Comparison of ENCODE assay signal across 19 cellular contexts in genomic region chr5:139906661-139907060, GRCh38.
A peak's percentile ranks its signal among the peaks of the same experiment; 100 is the strongest.
DNase-seq lines count a peak whose midpoint lies in the region; ATAC-seq, FAIRE-seq and TF ChIP-seq lines count a peak whose summit lies in the region.
"Had no signal": no experiment of that assay in that cellular context is flagged by ENCODE, and none has a peak within 500 bp of the region (broad histone marks: within the 10 kb centered on the region; RNA-seq: fewer than 3 reads in every experiment).

No MANE protein-coding gene starts in this region.

- H3K36me3 Mint-ChIP-seq in H9 (ENCODE audit: insufficient read depth in 1 of 3, low read depth in 3 of 3): no peaks in the 10 kb centered on the region
- no peaks in the 10 kb centered on the region for H3K36me3 Mint-ChIP-seq in effector memory CD8-positive, alpha-beta T cell (ENCODE audit: insufficient read depth)
- H3K36me3 Mint-ChIP-seq: CD4-positive, CD25-positive, alpha-beta regulatory T cell; CD8-positive, alpha-beta T cell had no signal

- H3K4me1 ChIP-seq in H9 (ENCODE audit: insufficient read depth, low read length) (no peaks in the 10 kb centered on the region), H1 (replicated peaks in 1 of 4; ENCODE audit: control insufficient read depth in 3 of 4, insufficient read depth in 4 of 4, low read length in 3 of 4) (peaks cover 0 to 23% (median 10%) of the 10 kb centered on the region in 4 experiments; a peak in 6 of 7 replicates), spleen (peaks cover 10 to 24% (median 20%) of the 10 kb centered on the region in 6 donors), small intestine (ENCODE audit: control insufficient read depth in 2 of 2, insufficient read depth in 1 of 2, low read depth in 1 of 2, low read length in 1 of 2) (no peaks in the 10 kb centered on the region), BE2C (peaks cover 14% of the 10 kb centered on the region)

- no peak overlapping the region for H2BK12ac ChIP-seq in H9 (ENCODE audit: insufficient read length, low read depth, low read length)
- H2BK12ac ChIP-seq in H1 (ENCODE audit: low read depth, low read length): no peak overlapping the region; the same call in 1 of the 2 replicates

- H3K56ac ChIP-seq in H9 (ENCODE audit: insufficient read length, low read depth, low read length): no peak overlapping the region
- no peak overlapping the region for H3K56ac ChIP-seq in H1 (replicated peaks; ENCODE audit: insufficient read length, low read depth, low read length)

- H4K5ac ChIP-seq in H9 (ENCODE audit: insufficient read length, low read depth, low read length) (no peak overlapping the region), H1 (ENCODE audit: insufficient read length, low read depth, low read length) (no peak overlapping the region)

- H3K27ac ChIP-seq in H9 (ENCODE audit: insufficient read length, low read depth, low read length): no peak overlapping the region
- no peak overlapping the region for H3K27ac ChIP-seq in H1 (ENCODE audit: low read depth, low read length)
- H3K27ac ChIP-seq in spleen: no peak overlapping the region
- no peak overlapping the region for H3K27ac ChIP-seq in small intestine (ENCODE audit: low read depth in 1 of 2, low read length in 1 of 2)
- H3K27ac ChIP-seq: BLaER1, C4-2B had no signal

- no peak for TF ChIP-seq CTCF in H9 (conservative IDR thresholded peaks at IDR 0.05)
- TF ChIP-seq CTCF in H1 (IDR thresholded peaks at IDR 0.05; ENCODE audit: control extremely low read depth in 1 of 3, insufficient read depth in 1 of 3, low read depth in 1 of 3, low read length in 3 of 3): no peak
- no peak for TF ChIP-seq CTCF in spleen (IDR thresholded peaks at IDR 0.05 in 8 of 11, conservative IDR thresholded peaks at IDR 0.05 in 3 of 11)
- no peak for TF ChIP-seq CTCF in BE2C (IDR thresholded peaks at IDR 0.05; ENCODE audit: low read depth, low read length)

- H3K4ac ChIP-seq in H9 (ENCODE audit: low read depth, low read length) (no peak overlapping the region), H1 (replicated peaks; ENCODE audit: insufficient read length, low read depth, low read length) (no peak overlapping the region)

- H3K23me2 ChIP-seq in H9 (ENCODE audit: insufficient read length, low read depth, low read length, poor library complexity, severe bottlenecking): peaks cover 14% of the 10 kb centered on the region
- peaks cover 13% of the 10 kb centered on the region; the same call in 1 of the 2 replicates for H3K23me2 ChIP-seq in H1 (ENCODE audit: low read depth, low read length)

- no peak for TF ChIP-seq EP300 in H1 (IDR thresholded peaks at IDR 0.05; ENCODE audit: borderline replicate concordance in 1 of 2, low read depth in 2 of 2, low read length in 2 of 2)

- no peaks in the 10 kb centered on the region for H3K36me3 ChIP-seq in H1 (ENCODE audit: control insufficient read depth in 2 of 4, insufficient read depth in 4 of 4, low read length in 3 of 4)
- no peaks in the 10 kb centered on the region for H3K36me3 ChIP-seq in spleen
- no peaks in the 10 kb centered on the region for H3K36me3 ChIP-seq in small intestine (ENCODE audit: control insufficient read depth in 2 of 2, insufficient read depth in 2 of 2, low read length in 2 of 2)
- no peaks in the 10 kb centered on the region for H3K36me3 ChIP-seq in BE2C
- H3K36me3 ChIP-seq: BLaER1 had no signal

- no peak overlapping the region for H3K23ac ChIP-seq in H9 (ENCODE audit: insufficient read length, low read depth, low read length)
- H3K23ac ChIP-seq in H1 (ENCODE audit: insufficient read length): no peak overlapping the region

- intact Hi-C loops in spleen (cut with DNase I; ENCODE audit: low total_unique reads): no loop called here

- H3K4me3 ChIP-seq in H1 (ENCODE audit: extremely low read depth in 1 of 4, insufficient read depth in 2 of 4, low read depth in 3 of 4, low read length in 4 of 4): no peak overlapping the region
- no peak overlapping the region for H3K4me3 ChIP-seq in spleen
- H3K4me3 ChIP-seq in small intestine (ENCODE audit: low read depth in 1 of 2, low read length in 2 of 2): no peak overlapping the region
- H3K4me3 ChIP-seq in BE2C (ENCODE audit: low read depth, low read length): no peak overlapping the region
- H3K4me3 ChIP-seq: BLaER1, GM12878, GM23338 had no signal

- no peaks in the 10 kb centered on the region for H3K9me3 Mint-ChIP-seq in H9
- no peaks in the 10 kb centered on the region for H3K9me3 Mint-ChIP-seq in effector memory CD8-positive, alpha-beta T cell
- H3K9me3 Mint-ChIP-seq: CD4-positive, CD25-positive, alpha-beta regulatory T cell; CD8-positive, alpha-beta T cell; GM23338 had no signal

- ATAC-seq in effector memory CD8-positive, alpha-beta T cell (replicated peaks): no peak
- ATAC-seq: CD8-positive, alpha-beta T cell; GM12878; GM23338 had no signal

- H4K20me1 ChIP-seq in H9 (ENCODE audit: control insufficient read depth, insufficient read depth, insufficient read length) (no peaks in the 10 kb centered on the region), H1 (replicated peaks in 1 of 2; ENCODE audit: control insufficient read depth in 1 of 2, insufficient read depth in 2 of 2, low read length in 2 of 2) (peaks cover 3 to 10% of the 10 kb centered on the region in 2 experiments)

- H2BK20ac ChIP-seq in H9 (ENCODE audit: low read depth, low read length, poor library complexity, severe bottlenecking): no peak overlapping the region
- H2BK20ac ChIP-seq in H1 (ENCODE audit: low read length): no peak overlapping the region

- no peak overlapping the region for H3K14ac ChIP-seq in H9 (ENCODE audit: insufficient read depth, low read length)
- H3K14ac ChIP-seq in H1 (ENCODE audit: insufficient read length): no peak overlapping the region

- no peaks in the 10 kb centered on the region for H3K79me1 ChIP-seq in H9 (ENCODE audit: insufficient read depth, low read depth, low read length, poor library complexity, severe bottlenecking)
- H3K79me1 ChIP-seq in H1 (ENCODE audit: low read depth, low read length): no peaks in the 10 kb centered on the region

- DNase-seq in H9 (peak; percentile 1), H1 (ENCODE audit: low read depth in 1 of 2, low spot score in 2 of 2) (no peak), spleen (peak; percentile 17), small intestine (no peak), BE2C (no peak)
- DNase-seq in effector memory CD8-positive, alpha-beta T cell: no peak
- DNase-seq: Caco-2; CD4-positive, CD25-positive, alpha-beta regulatory T cell; CD8-positive, alpha-beta T cell; DMS153; DND-41; HCEC 1CT had no signal

- H3K18ac ChIP-seq in H9 (ENCODE audit: insufficient read length, low read depth, low read length): no peak overlapping the region
- H3K18ac ChIP-seq in H1 (ENCODE audit: extremely low read depth, low read length): no peak overlapping the region

- no peak overlapping the region for H2BK15ac ChIP-seq in H9 (ENCODE audit: low read depth, low read length)
- H2BK15ac ChIP-seq in H1 (ENCODE audit: low read length): peak overlapping the region; percentile 84; the same call in 1 of the 2 replicates

- POLR2A ChIA-PET in H1 (lab: Charles Lee; ENCODE audit: partially characterized antibody): no interaction called here

- H3K27me3 ChIP-seq in H9 (ENCODE audit: insufficient read depth, low read length): peaks cover 30% of the 10 kb centered on the region
- H3K27me3 ChIP-seq in H1 (replicated peaks in 1 of 4; ENCODE audit: control insufficient read depth in 3 of 4, extremely low read depth in 1 of 4, insufficient read depth in 3 of 4, low read length in 3 of 4): peaks cover 24 to 53% (median 38%) of the 10 kb centered on the region in 4 experiments
- H3K27me3 ChIP-seq in spleen (replicated peaks in 1 of 7): peaks cover 4 to 62% (median 31%) of the 10 kb centered on the region in 7 donors
- peaks cover 11 to 22% of the 10 kb centered on the region in 2 donors for H3K27me3 ChIP-seq in small intestine (ENCODE audit: control insufficient read depth in 2 of 2, insufficient read depth in 2 of 2, low read length in 2 of 2)
- peaks cover 7% of the 10 kb centered on the region; the same call in 1 of the 2 replicates for H3K27me3 ChIP-seq in BE2C

- H3K4me1 Mint-ChIP-seq in H9: peaks cover 7 to 13% of the 10 kb centered on the region in 2 experiments
- peaks cover 0 to 5% of the 10 kb centered on the region in 2 donors for H3K4me1 Mint-ChIP-seq in effector memory CD8-positive, alpha-beta T cell (ENCODE audit: low read depth in 2 of 2)

- no peaks in the 10 kb centered on the region for H3K79me2 ChIP-seq in H9 (ENCODE audit: insufficient read depth, low read length)
- no peaks in the 10 kb centered on the region for H3K79me2 ChIP-seq in H1 (ENCODE audit: control insufficient read depth in 1 of 2, insufficient read depth in 2 of 2, low read length in 2 of 2)

- no peak overlapping the region for H3K4me3 Mint-ChIP-seq in H9
- H3K4me3 Mint-ChIP-seq in effector memory CD8-positive, alpha-beta T cell: no peak overlapping the region
- H3K4me3 Mint-ChIP-seq: CD4-positive, CD25-positive, alpha-beta regulatory T cell; CD8-positive, alpha-beta T cell; GM23338 had no signal

- H2BK120ac ChIP-seq in H9 (ENCODE audit: low read depth, low read length, poor library complexity, severe bottlenecking) (no peak overlapping the region), H1 (replicated peaks; ENCODE audit: low read depth, low read length) (no peak overlapping the region)

- peaks cover 38% of the 10 kb centered on the region for H3K27me3 Mint-ChIP-seq in H9 (ENCODE audit: low read depth)
- peaks cover 15 to 27% of the 10 kb centered on the region in 2 donors for H3K27me3 Mint-ChIP-seq in effector memory CD8-positive, alpha-beta T cell

- no CpG with 5 or more reads among the region's 2 CpGs for WGBS in H9 (ENCODE audit: extremely low coverage, insufficient read length, low lambda C conversion rate)
- 92% methylated on average over 2 of the region's 2 CpGs; no CpG with 5 or more reads in 1 of the 2 experiments for WGBS in H1 (ENCODE audit: extremely low coverage in 1 of 2, insufficient coverage in 1 of 2, insufficient read length in 1 of 2, insufficient replicate concordance in 2 of 2, low coverage in 1 of 2, low lambda C conversion rate in 2 of 2, missing lambda C conversion rate in 1 of 2), 2 experiments
- 93 to 99% (median 98%) methylated on average over 2 of the region's 2 CpGs for WGBS in spleen, 5 donors
- WGBS in small intestine, 3 donors: 96 to 98% (median 98%) methylated on average over 2 of the region's 2 CpGs

- H2AK5ac ChIP-seq in H9 (ENCODE audit: insufficient read length, low read length) (no peak overlapping the region), H1 (ENCODE audit: low read depth, low read length) (no peak overlapping the region)

- H3K9me3 ChIP-seq in H9 (ENCODE audit: control insufficient read depth, low read depth, low read length) (no peaks in the 10 kb centered on the region), H1 (ENCODE audit: insufficient read depth in 2 of 2, low read depth in 1 of 2, low read length in 1 of 2) (no peaks in the 10 kb centered on the region), spleen (no peaks in the 10 kb centered on the region), small intestine (ENCODE audit: control insufficient read depth, low read depth) (no peaks in the 10 kb centered on the region), BE2C (no peaks in the 10 kb centered on the region)
- H3K9me3 ChIP-seq: BLaER1, Caco-2 had no signal

- no peak overlapping the region for H3K9ac ChIP-seq in H9 (ENCODE audit: extremely low read depth, insufficient read length, low read length)
- H3K9ac ChIP-seq in H1 (replicated peaks in 1 of 4; ENCODE audit: extremely low read depth in 1 of 4, low read depth in 3 of 4, low read length in 3 of 4): no peak overlapping the region
- H3K9ac ChIP-seq: BLaER1 had no signal

- no peak for TF ChIP-seq RAD21 in H1 (IDR thresholded peaks at IDR 0.05 in 1 of 2, conservative IDR thresholded peaks at IDR 0.05 in 1 of 2; ENCODE audit: low read depth in 2 of 2, low read length in 2 of 2)

- no peak overlapping the region for H3K27ac Mint-ChIP-seq in H9
- no peak overlapping the region for H3K27ac Mint-ChIP-seq in effector memory CD8-positive, alpha-beta T cell
- H3K27ac Mint-ChIP-seq: CD4-positive, CD25-positive, alpha-beta regulatory T cell; CD8-positive, alpha-beta T cell; GM23338 had no signal

- no peak for FAIRE-seq in H1 (lab: Jason Lieb, UNC)
- no peak for FAIRE-seq in small intestine (lab: Jason Lieb, UNC)
- FAIRE-seq: G401.6, GM12878, GM18507, H54 had no signal

- H4K91ac ChIP-seq in H9 (ENCODE audit: insufficient read length, low read depth, low read length) (no peak overlapping the region), H1 (replicated peaks; ENCODE audit: insufficient read length, low read length) (no peak overlapping the region)

- no peak overlapping the region for H3T11ph ChIP-seq in H9 (ENCODE audit: low read length)

- no peak overlapping the region for H2AFZ ChIP-seq in H9 (ENCODE audit: low read length)
- no peak overlapping the region for H2AFZ ChIP-seq in H1 (ENCODE audit: low read length)
- H2AFZ ChIP-seq: GM23338 had no signal

- CTCF ChIA-PET in H1 (lab: Charles Lee; ENCODE audit: partially characterized antibody): interaction anchor here (1.0 to 16.4 kb wide), 8 partner anchors 8 to 64 kb away, joined by 3 to 181 read pairs (median 4); no protein-coding TSS in a partner anchor

- TF ChIP-seq POLR2A in H1 (IDR thresholded peaks at IDR 0.05; ENCODE audit: control extremely low read depth in 1 of 2, low read depth in 2 of 2, low read length in 2 of 2): no peak
- TF ChIP-seq POLR2A in spleen (IDR thresholded peaks at IDR 0.05): no peak

- H4K8ac ChIP-seq in H9 (replicated peaks; ENCODE audit: insufficient read length, low read depth, low read length) (no peak overlapping the region), H1 (ENCODE audit: extremely low read depth, insufficient read depth, low read length) (no peak overlapping the region)

- no peak overlapping the region for H2BK5ac ChIP-seq in H9 (ENCODE audit: insufficient read length, low read length)
- no peak overlapping the region for H2BK5ac ChIP-seq in H1 (ENCODE audit: low read depth, low read length)

- H3K4me2 ChIP-seq in H9 (ENCODE audit: insufficient read depth, insufficient read length, low read length) (no peak overlapping the region), H1 (ENCODE audit: insufficient read depth in 1 of 2, low read depth in 2 of 2, low read length in 2 of 2) (no peak overlapping the region)
- H3K4me2 ChIP-seq: BLaER1, GM23338 had no signal

Comparison
In these comparisons a context has a peak if more than half of its experiments do, and no peak if none do; other contexts are left out.
1. DNase-seq: peak in H9 (single experiment) and spleen (single experiment); none in H1 (0 of 2), small intestine (single experiment), BE2C (single experiment) and effector memory CD8-positive, alpha-beta T cell (0 of 3).